22 cellular contexts compared by ENCODE assay signal in the genomic region with DNA sequence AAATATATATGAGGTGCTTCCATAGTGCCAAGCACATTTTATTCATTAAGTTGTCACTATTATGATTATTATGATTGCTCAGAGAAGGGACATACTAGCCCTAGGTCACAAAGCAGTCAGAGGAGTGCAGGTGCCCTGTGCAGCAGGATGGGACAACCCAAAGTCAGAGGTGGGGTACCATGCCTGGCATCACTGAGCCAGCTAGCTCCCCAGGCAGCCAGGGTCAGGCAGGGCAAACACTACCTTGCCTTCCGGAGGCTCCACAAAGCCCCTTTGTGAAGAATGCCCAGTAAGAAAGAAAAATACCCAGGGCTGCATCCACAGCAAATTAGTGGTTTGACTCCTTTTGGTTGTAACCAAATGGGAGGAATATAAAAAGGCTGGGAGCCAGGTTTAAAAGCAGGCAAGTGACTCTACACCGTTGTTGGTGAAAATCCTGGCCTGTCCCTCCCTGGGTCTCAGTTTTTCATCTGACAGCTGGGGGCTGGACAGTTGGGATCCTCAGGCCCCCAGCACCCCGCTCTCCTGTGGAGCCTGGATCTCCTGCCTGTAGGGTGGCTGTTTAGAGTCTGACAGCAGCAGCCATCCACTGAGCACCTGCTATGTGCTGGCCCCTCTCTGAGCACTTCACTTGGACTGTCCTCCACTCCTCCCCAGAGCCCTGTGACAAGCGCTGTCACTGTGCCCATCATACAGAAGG.
A peak's percentile ranks its signal among the peaks of the same experiment; 100 is the strongest.
DNase-seq lines count a peak whose midpoint lies in the region; TF ChIP-seq lines count a peak whose summit lies in the region.
"Had no signal": no experiment of that assay in that cellular context is flagged by ENCODE, and none has a peak within 500 bp of the region (broad histone marks: within the 10 kb centered on the region; RNA-seq: fewer than 3 reads in every experiment).

No MANE protein-coding gene starts in this region.

- H3K4me3 ChIP-seq in GM23248 (no peak overlapping the region), HEK293 (ENCODE audit: low read depth, low read length) (no peak overlapping the region), coronary artery (no peak overlapping the region), H7 (ENCODE audit: insufficient read depth, low read depth, low read length) (no peak overlapping the region)
- H3K4me3 ChIP-seq: ascending aorta, esophagus muscularis mucosa, hepatocyte, left lung, right atrium auricular region had no signal

- no peaks in the 10 kb centered on the region for H3K79me2 ChIP-seq in GM23248 (ENCODE audit: insufficient read depth)
- H3K79me2 ChIP-seq: hepatocyte had no signal

- intact Hi-C loops in posterior vena cava (cut with DNase I), result no loop called here

- no peak overlapping the region for H3K4me2 ChIP-seq in GM23248 (ENCODE audit: unreplicated experiment)
- H3K4me2 ChIP-seq: hepatocyte had no signal

- POLR2A ChIA-PET in HEK293 (lab: Yijun Ruan, JAX), result no interaction called here

- in situ Hi-C loops in GM23248 (cut with MboI), result no loop called here

- no peak for TF ChIP-seq CTCF in HEK293 (tag by site-specific recombination; IDR thresholded peaks at IDR 0.05)
- no peak for TF ChIP-seq CTCF in coronary artery (IDR thresholded peaks at IDR 0.05)

- H3K27ac ChIP-seq in GM23248 (no peak overlapping the region), HEK293 (ENCODE audit: extremely low read depth, low read depth, low read length) (no peak overlapping the region), coronary artery (no peak overlapping the region)
- H3K27ac ChIP-seq: ascending aorta, esophagus muscularis mucosa, hepatocyte, left lung, right atrium auricular region had no signal

- 0 out of 2 replicates have a peak overlapping the region, but pooled peaks have one; percentile 6 for H3K9ac ChIP-seq in GM23248

- 81 to 91% methylated on average over 4 of the region's 4 CpGs for WGBS in GM23248 (ENCODE audit: low coverage in 1 of 2, low lambda C conversion rate in 2 of 2, missing lambda C conversion rate in 2 of 2), 2 experiments

- CTCF ChIA-PET in HEK293 (lab: Yijun Ruan, JAX), result interaction anchor here (0.6 to 0.9 kb wide), 2 partner anchors 20 to 155 kb away, joined by 5 read pairs; no protein-coding TSS in a partner anchor

- H3K9me3 ChIP-seq in GM23248 (ENCODE audit: low read depth) (no peaks in the 10 kb centered on the region), HEK293 (ENCODE audit: control insufficient read depth, insufficient read depth, low read depth, low read length) (no peaks in the 10 kb centered on the region)
- H3K9me3 ChIP-seq: ascending aorta, Caco-2, esophagus muscularis mucosa, left lung, right atrium auricular region had no signal

- no peaks in the 10 kb centered on the region for H3K36me3 ChIP-seq in GM23248 (ENCODE audit: low read depth)
- H3K36me3 ChIP-seq in HEK293 (ENCODE audit: control insufficient read depth in 2 of 2, insufficient read depth in 1 of 2, low read length in 2 of 2), result no peaks in the 10 kb centered on the region
- no peaks in the 10 kb centered on the region for H3K36me3 ChIP-seq in H7 (replicated peaks; ENCODE audit: control insufficient read depth, insufficient read depth, low read length)
- H3K36me3 ChIP-seq: ascending aorta, esophagus muscularis mucosa, left lung, right atrium auricular region had no signal

- no peaks in the 10 kb centered on the region for H3K9me2 ChIP-seq in GM23248 (ENCODE audit: insufficient read depth)

- H3K4me1 ChIP-seq in GM23248 (ENCODE audit: insufficient read depth) (peaks cover 9% of the 10 kb centered on the region; the same call in 1 of the 2 replicates), HEK293 (ENCODE audit: control insufficient read depth, insufficient read depth, low read length) (no peaks in the 10 kb centered on the region)
- H3K4me1 ChIP-seq: ascending aorta, Caco-2, esophagus muscularis mucosa, left lung, right atrium auricular region had no signal

- H3F3A ChIP-seq in GM23248 (ENCODE audit: insufficient read depth), result no peaks in the 10 kb centered on the region

- no peak for DNase-seq in GM23248
- peak; percentile 26 for DNase-seq in coronary artery (ENCODE audit: low spot score)
- DNase-seq in posterior vena cava (ENCODE audit: low spot score), result peak; percentile 63
- no peak for DNase-seq in H7
- DNase-seq in retina, result no peak
- DNase-seq in H4 (ENCODE audit: low spot score), result no peak
- DNase-seq: activated CD4-positive, alpha-beta T cell treated with anti-CD3 and anti-CD28 coated beads, Interleukin-2, amount 50 U/mL, for 1 hour; activated CD8-positive, alpha-beta memory T cell treated with anti-CD3 and anti-CD28 coated beads, Interleukin-2, amount 10 ng/mL, durations not matched to agents 7 days and 5 days; C1 segment of cervical spinal cord; Caco-2; caudate nucleus; foreskin melanocyte; HFFc6; NCI-H1436; OCI-M1; stimulated activated CD4-positive, alpha-beta T cell treated with anti-CD3 and anti-CD28 coated beads, Interleukin-4, amount 100 ng/mL, for 24 hours had no signal

- no peaks in the 10 kb centered on the region for H4K20me1 ChIP-seq in GM23248 (ENCODE audit: insufficient read depth)

- H2AFZ ChIP-seq in GM23248, result no peak overlapping the region
- H2AFZ ChIP-seq: hepatocyte had no signal

- H3K27me3 ChIP-seq in GM23248 (replicated peaks; ENCODE audit: insufficient read depth) (no peaks in the 10 kb centered on the region), H7 (ENCODE audit: control insufficient read depth, insufficient read depth, low read length) (no peaks in the 10 kb centered on the region; the same call in 1 of the 2 replicates)
- H3K27me3 ChIP-seq: ascending aorta, hepatocyte, left lung, right atrium auricular region had no signal

TF ChIP-seq in HEK293, 187 proteins besides CTCF, POLR2A, EP300 and RAD21:
- TF ChIP-seq GLIS1 (tag by site-specific recombination; IDR thresholded peaks at IDR 0.05) (0 out of 2 replicates have a peak, but pooled peaks have one; percentile 33), ZEB2 (tag by site-specific recombination; IDR thresholded peaks at IDR 0.05) (no peak), ZNF510 (tag by site-specific recombination; IDR thresholded peaks at IDR 0.05; ENCODE audit: insufficient replicate concordance) (no peak)
- TF ChIP-seq, protein P1, sequence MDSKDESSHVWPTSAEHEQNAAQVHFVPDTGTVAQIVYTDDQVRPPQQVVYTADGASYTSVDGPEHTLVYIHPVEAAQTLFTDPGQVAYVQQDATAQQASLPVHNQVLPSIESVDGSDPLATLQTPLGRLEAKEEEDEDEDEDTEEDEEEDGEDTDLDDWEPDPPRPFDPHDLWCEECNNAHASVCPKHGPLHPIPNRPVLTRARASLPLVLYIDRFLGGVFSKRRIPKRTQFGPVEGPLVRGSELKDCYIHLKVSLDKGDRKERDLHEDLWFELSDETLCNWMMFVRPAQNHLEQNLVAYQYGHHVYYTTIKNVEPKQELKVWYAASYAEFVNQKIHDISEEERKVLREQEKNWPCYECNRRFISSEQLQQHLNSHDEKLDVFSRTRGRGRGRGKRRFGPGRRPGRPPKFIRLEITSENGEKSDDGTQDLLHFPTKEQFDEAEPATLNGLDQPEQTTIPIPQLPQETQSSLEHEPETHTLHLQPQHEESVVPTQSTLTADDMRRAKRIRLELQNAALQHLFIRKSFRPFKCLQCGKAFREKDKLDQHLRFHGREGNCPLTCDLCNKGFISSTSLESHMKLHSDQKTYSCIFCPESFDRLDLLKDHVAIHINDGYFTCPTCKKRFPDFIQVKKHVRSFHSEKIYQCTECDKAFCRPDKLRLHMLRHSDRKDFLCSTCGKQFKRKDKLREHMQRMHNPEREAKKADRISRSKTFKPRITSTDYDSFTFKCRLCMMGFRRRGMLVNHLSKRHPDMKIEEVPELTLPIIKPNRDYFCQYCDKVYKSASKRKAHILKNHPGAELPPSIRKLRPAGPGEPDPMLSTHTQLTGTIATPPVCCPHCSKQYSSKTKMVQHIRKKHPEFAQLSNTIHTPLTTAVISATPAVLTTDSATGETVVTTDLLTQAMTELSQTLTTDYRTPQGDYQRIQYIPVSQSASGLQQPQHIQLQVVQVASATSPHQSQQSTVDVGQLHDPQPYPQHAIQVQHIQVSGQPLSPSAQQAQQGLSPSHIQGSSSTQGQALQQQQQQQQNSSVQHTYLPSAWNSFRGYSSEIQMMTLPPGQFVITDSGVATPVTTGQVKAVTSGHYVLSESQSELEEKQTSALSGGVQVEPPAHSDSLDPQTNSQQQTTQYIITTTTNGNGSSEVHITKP (tag by site-specific recombination; IDR thresholded peaks at IDR 0.05), result 0 out of 2 replicates have a peak, but pooled peaks have one; percentile 15

Comparison
In these comparisons a context has a peak if more than half of its experiments do, and no peak if none do; other contexts are left out.
1. DNase-seq: peak in coronary artery (single experiment) and posterior vena cava (single experiment); none in GM23248 (single experiment), H7 (single experiment), retina (single experiment) and H4 (single experiment).